Comparison of ENCODE assay signal across 8 cellular contexts in genomic region chr14:57533214-57533613, GRCh38. TPM values are rescaled to one million over a fixed set of nuclear protein-coding genes. Genes with fewer than 3 reads are reported as not detected.
DNase-seq lines count a peak whose midpoint lies in the region; ATAC-seq, FAIRE-seq and TF ChIP-seq lines count a peak whose summit lies in the region.

No MANE protein-coding gene starts in this region.

- FAIRE-seq in small intestine (lab: Jason Lieb, UNC): no peak

- H3K36me3 Mint-ChIP-seq in endothelial cell (ENCODE audit: low read depth, unreplicated experiment): no peaks in the 10 kb centered on the region

- H3K27ac ChIP-seq in small intestine (ENCODE audit: low read depth in 1 of 2, low read length in 1 of 2): no peak overlapping the region

- no peaks in the 10 kb centered on the region for H3K27me3 Mint-ChIP-seq in endothelial cell (ENCODE audit: unreplicated experiment)

- no peaks in the 10 kb centered on the region for H3K27me3 ChIP-seq in small intestine (ENCODE audit: control insufficient read depth in 2 of 2, insufficient read depth in 2 of 2, low read length in 2 of 2)

- H3K4me1 Mint-ChIP-seq in endothelial cell (ENCODE audit: unreplicated experiment): no peaks in the 10 kb centered on the region

- no peaks in the 10 kb centered on the region for H3K9me3 Mint-ChIP-seq in endothelial cell (ENCODE audit: unreplicated experiment)

- H3K4me3 Mint-ChIP-seq in endothelial cell (ENCODE audit: unreplicated experiment): no peak overlapping the region

- H3K9me3 ChIP-seq in small intestine (ENCODE audit: control insufficient read depth, low read depth): no peaks in the 10 kb centered on the region

- no peaks in the 10 kb centered on the region for H3K4me1 ChIP-seq in small intestine (ENCODE audit: control insufficient read depth in 2 of 2, insufficient read depth in 1 of 2, low read depth in 1 of 2, low read length in 1 of 2)

- H3K4me3 ChIP-seq in GM12875 (ENCODE audit: low read depth, low read length): no peak overlapping the region
- H3K4me3 ChIP-seq in small intestine (ENCODE audit: low read depth in 1 of 2, low read length in 2 of 2): no peak overlapping the region

- no peak for ATAC-seq in HG02642 (IDR thresholded peaks at IDR 0.05; ENCODE audit: poor library complexity, unreplicated experiment)
- ATAC-seq in HG02610 (IDR thresholded peaks at IDR 0.05; ENCODE audit: unreplicated experiment): no peak

- 85 to 88% (median 88%) methylated on average over 1 of the region's 1 CpG for WGBS in small intestine, 3 donors

- TF ChIP-seq CTCF in AG09319 (IDR thresholded peaks at IDR 0.05; ENCODE audit: low read depth, low read length): peak; percentile 23
- TF ChIP-seq CTCF in GM12875 (IDR thresholded peaks at IDR 0.05; ENCODE audit: borderline replicate concordance, insufficient read depth, low read depth, low read length): peak; percentile 54; the same call in 1 of the 2 replicates
- peak; percentile 68 for TF ChIP-seq CTCF in endothelial cell (IDR thresholded peaks at IDR 0.05; ENCODE audit: unreplicated experiment)

- no peak overlapping the region for H3K27ac Mint-ChIP-seq in endothelial cell (ENCODE audit: unreplicated experiment)

- no peaks in the 10 kb centered on the region for H3K36me3 ChIP-seq in small intestine (ENCODE audit: control insufficient read depth in 2 of 2, insufficient read depth in 2 of 2, low read length in 2 of 2)

- DNase-seq in AG09319 (ENCODE audit: extremely low read depth, low read depth) (no peak), NAMALWA (ENCODE audit: low spot score) (peak; percentile 32), endothelial cell (ENCODE audit: low spot score) (peak; percentile 27), small intestine (peak; percentile 3), NCI-H187 treated with DMSO at 0.1 percent for 48 hours (lab: John Stamatoyannopoulos, UW) (no peak)

RNA-seq across cellular contexts. Expression of gene CCDC198, which starts 39.6 kb away (rescaled TPM):
- not detected for total RNA-seq in endothelial cell (ENCODE audit: unreplicated experiment)
- polyA plus RNA-seq in small intestine: 1 to 10 TPM in 1 of 3 donors, under 1 TPM in 2; 0.45 to 1.1 (median 0.54) TPM

Comparison
In these comparisons a context has a peak if more than half of its experiments do, and no peak if none do; other contexts are left out.
1. DNase-seq: peak in NAMALWA (single experiment), endothelial cell (single experiment) and small intestine (single experiment); none in AG09319 (single experiment) and NCI-H187 treated with DMSO at 0.1 percent for 48 hours (single experiment).
2. Peak in every context shown above with its lines, with median percentiles within 50 percentile points of each other: CTCF ChIP-seq.